Comparison of ENCODE assay signal across 23 cellular contexts in the genomic region with DNA sequence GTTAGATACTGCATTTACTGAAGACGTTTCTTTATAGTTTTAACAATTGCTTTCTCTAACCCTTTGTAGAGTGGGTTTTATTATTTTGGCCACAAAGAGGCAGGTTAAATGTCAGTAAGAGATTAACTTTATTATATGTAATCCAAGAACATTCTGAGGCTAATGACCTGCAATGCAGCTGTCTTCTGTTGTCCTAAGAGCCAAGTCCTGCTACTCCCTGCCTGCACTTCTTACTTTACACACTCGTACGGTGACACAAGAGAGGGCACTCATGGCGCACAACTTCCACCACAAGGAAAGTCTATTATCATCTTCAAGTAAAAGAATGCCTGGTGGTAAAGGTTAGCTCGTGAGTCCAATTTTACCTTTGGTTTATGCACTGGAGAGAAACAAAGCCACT.
"Had no signal": no experiment of that assay in that cellular context is flagged by ENCODE, and none has a peak within 500 bp of the region (broad histone marks: within the 10 kb centered on the region; RNA-seq: fewer than 3 reads in every experiment).

No MANE protein-coding gene starts in this region.

- H3K9me3 ChIP-seq: adrenal gland, MG63, Peyer's patch, SJCRH30, SK-N-SH had no signal

- H3K27me3 ChIP-seq: adrenal gland, MG63, Peyer's patch had no signal

- H3K36me3 ChIP-seq: adrenal gland, MG63, Peyer's patch, SJCRH30 had no signal

- H3K4me1 ChIP-seq: adrenal gland, SJCRH30 had no signal

- ATAC-seq: activated CD4-positive, alpha-beta T cell treated with anti-CD3 and anti-CD28 coated beads for 36 hours had no signal

- H3K4me3 ChIP-seq: adrenal gland, MG63, Peyer's patch, SJCRH30 had no signal

- H3K27ac ChIP-seq: adrenal gland, Peyer's patch, RWPE1, SJCRH30, VCaP had no signal

- DNase-seq: activated CD4-positive, alpha-beta memory T cell treated with anti-CD3 and anti-CD28 coated beads, Interleukin-2, amount 10 ng/mL, durations not matched to agents 7 days and 5 days; activated CD4-positive, alpha-beta T cell treated with anti-CD3 and anti-CD28 coated beads for 36 hours; activated CD4-positive, alpha-beta T cell treated with anti-CD3 and anti-CD28 coated beads, Interleukin-2, amount 50 U/mL, for 1 hour; activated naive CD4-positive, alpha-beta T cell treated with anti-CD3 and anti-CD28 coated beads, Interleukin-2, amount 50 U/mL, for 16 hours; activated naive CD8-positive, alpha-beta T cell treated with anti-CD3 and anti-CD28 coated beads, Interleukin-2, amount 10 ng/mL, durations not matched to agents 7 days and 5 days; adrenal gland; anterior cingulate cortex; MG63; MV-4-11; NCI-H1092 treated with DMSO at 0.1 percent for 48 hours; NCI-H1417 treated with DMSO at 0.1 percent for 48 hours; NCI-H1694; NCI-H2029; NCI-H2107; NCI-H446 treated with DMSO at 0.1 percent for 48 hours; NCI-H526; Peyer's patch; Right ventricle myocardium superior; SK-N-SH; T-helper 1 cell had no signal
